ENCODE assay signal across 17 cellular contexts in the genomic region with DNA sequence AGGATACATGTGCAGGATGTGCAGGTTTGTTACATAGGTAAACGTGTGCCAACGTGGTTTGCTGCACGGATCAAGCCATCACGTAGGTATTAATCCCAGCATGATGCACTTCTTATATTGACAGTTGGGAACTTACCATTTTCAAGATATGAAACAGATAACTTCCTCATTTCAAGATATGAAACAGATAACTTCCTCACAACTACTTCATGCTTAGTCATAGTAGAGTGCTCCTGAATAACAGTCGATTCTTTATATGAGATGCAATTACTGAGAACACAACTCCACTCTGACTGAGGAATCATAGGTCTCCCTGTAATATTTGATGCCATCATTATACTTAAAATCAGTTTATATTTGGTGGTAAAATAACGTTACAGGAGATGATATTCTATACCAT.
DNase-seq lines count a peak whose midpoint lies in the region; ATAC-seq and TF ChIP-seq lines count a peak whose summit lies in the region.
"Had no signal": no experiment of that assay in that cellular context is flagged by ENCODE, and none has a peak within 500 bp of the region (broad histone marks: within the 10 kb centered on the region; RNA-seq: fewer than 3 reads in every experiment).

No MANE protein-coding gene starts in this region.

- H2AFZ ChIP-seq in PC-3 (ENCODE audit: low read length) = no peak overlapping the region

- no peaks in the 10 kb centered on the region for H3K9me2 ChIP-seq in PC-3 (replicated peaks; ENCODE audit: low read length)

- POLR2A ChIA-PET in PC-3 (lab: Charles Lee; ENCODE audit: unreplicated experiment) = no interaction called here

- intact Hi-C loops in PC-3 (cut with micrococcal nuclease) = no loop called here

- H3K9me3 ChIP-seq in PC-3 (ENCODE audit: low read length) = no peaks in the 10 kb centered on the region
- H3K9me3 ChIP-seq: body of pancreas had no signal

- ATAC-seq in HG02588 (IDR thresholded peaks at IDR 0.05; ENCODE audit: unreplicated experiment) (peak; percentile 81), HG03432 (IDR thresholded peaks at IDR 0.05; ENCODE audit: unreplicated experiment) (peak; percentile 89), PC-3 (no peak), GM21786 (IDR thresholded peaks at IDR 0.05; ENCODE audit: unreplicated experiment) (no peak)
- ATAC-seq: body of pancreas had no signal

- H3K27me3 ChIP-seq in PC-3 (ENCODE audit: low read length) = no peaks in the 10 kb centered on the region
- H3K27me3 ChIP-seq: body of pancreas had no signal

- no peak overlapping the region for H3K9ac ChIP-seq in PC-3 (ENCODE audit: low read length)
- H3K9ac ChIP-seq: KMS-11 had no signal

- no peaks in the 10 kb centered on the region for H3K4me1 ChIP-seq in PC-3 (ENCODE audit: insufficient read depth, low read length)
- H3K4me1 ChIP-seq: body of pancreas had no signal

- H3K36me3 ChIP-seq in PC-3 (ENCODE audit: low read depth, low read length) = no peaks in the 10 kb centered on the region

- H4K20me1 ChIP-seq in PC-3 (ENCODE audit: low read length) = no peaks in the 10 kb centered on the region

- H3K27ac ChIP-seq in PC-3 (ENCODE audit: low read length) = no peak overlapping the region
- H3K27ac ChIP-seq: 22Rv1, body of pancreas, KMS-11 had no signal

- DNase-seq in NOMO-1 (lab: John Stamatoyannopoulos, UW; ENCODE audit: unreplicated experiment in 2 of 2) (peak; percentile 8 to 36), NOMO-1 treated with dmso at 0.1 percent for 144 hours (lab: John Stamatoyannopoulos, UW; ENCODE audit: unreplicated experiment) (no peak), germinal center (ENCODE audit: low spot score) (peak; percentile 3), PC-3 (no peak), NCI-H2081 (lab: John Stamatoyannopoulos, UW) (no peak)
- DNase-seq: activated CD4-positive, alpha-beta T cell treated with anti-CD3 and anti-CD28 coated beads for 48 hours; body of pancreas; foreskin fibroblast; midbrain; posterior cingulate gyrus; stimulated activated CD8-positive, alpha-beta memory T cell treated with anti-CD3 and anti-CD28 coated beads, Interleukin-4, amount 100 ng/mL, for 48 hours; trophoblast cell had no signal

- CTCF ChIA-PET in PC-3 (lab: Charles Lee) = no interaction called here

- no peak overlapping the region for H3K4me3 ChIP-seq in PC-3 (ENCODE audit: low read length)
- H3K4me3 ChIP-seq: body of pancreas had no signal

- H3K79me2 ChIP-seq in PC-3 (ENCODE audit: low read length) = no peaks in the 10 kb centered on the region

- H3K4me2 ChIP-seq in PC-3 (ENCODE audit: low read length) = no peak overlapping the region
- H3K4me2 ChIP-seq: KMS-11 had no signal

- no peaks in the 10 kb centered on the region for H3F3A ChIP-seq in PC-3 (ENCODE audit: low read length, unreplicated experiment)

- no peak for TF ChIP-seq CTCF in PC-3 (conservative IDR thresholded peaks at IDR 0.05; ENCODE audit: low read depth, low read length)

- BruUV-seq in PC-3 (replicated peaks; lab: Mats Ljungman, UMichigan) = no TSS peak

Comparison
In these comparisons a context has a peak if more than half of its experiments do, and no peak if none do; other contexts are left out.
1. DNase-seq: peak in NOMO-1 (2 of 2) and germinal center (single experiment); none in NOMO-1 treated with dmso at 0.1 percent for 144 hours (single experiment), PC-3 (single experiment) and NCI-H2081 (0 of 2).
2. ATAC-seq: peak in HG02588 (single experiment) and HG03432 (single experiment); none in PC-3 (single experiment) and GM21786 (single experiment).